ENCODE assay signal across 21 cellular contexts in the genomic region with DNA sequence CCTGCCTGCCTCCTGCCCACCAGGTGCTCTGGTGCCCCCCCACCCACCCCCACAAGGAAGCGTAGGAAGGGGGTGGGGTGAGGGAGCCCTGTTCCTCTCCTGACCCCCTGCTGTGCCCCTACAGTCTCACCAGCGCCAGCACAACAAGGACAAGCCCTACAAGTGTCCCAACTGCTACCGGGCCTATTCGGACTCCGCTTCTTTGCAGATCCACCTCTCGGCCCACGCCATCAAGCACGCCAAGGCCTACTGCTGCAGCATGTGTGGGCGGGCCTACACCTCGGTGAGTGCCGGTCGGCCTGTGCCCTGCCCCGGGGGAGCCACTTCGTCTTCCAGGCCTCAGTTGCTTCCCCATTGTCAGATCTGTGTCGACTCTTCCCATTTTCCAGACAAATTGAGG. TPM values are rescaled to one million over a fixed set of nuclear protein-coding genes. Genes with fewer than 3 reads are reported as not detected.
DNase-seq lines count a peak whose midpoint lies in the region; ATAC-seq, FAIRE-seq and TF ChIP-seq lines count a peak whose summit lies in the region.
"Had no signal": no experiment of that assay in that cellular context is flagged by ENCODE, and none has a peak within 500 bp of the region (broad histone marks: within the 10 kb centered on the region; RNA-seq: fewer than 3 reads in every experiment).

No MANE protein-coding gene starts in this region.

- TF ChIP-seq CTCF in H9 (conservative IDR thresholded peaks at IDR 0.05) (no peak), RWPE1 (conservative IDR thresholded peaks at IDR 0.05; ENCODE audit: low read depth) (no peak), kidney (IDR thresholded peaks at IDR 0.05; ENCODE audit: borderline replicate concordance, extremely low read depth, insufficient read depth) (no peak), spleen (IDR thresholded peaks at IDR 0.05 in 8 of 11, conservative IDR thresholded peaks at IDR 0.05 in 3 of 11) (no peak)

- H3K27me3 Mint-ChIP-seq in H9 (ENCODE audit: low read depth) = no peaks in the 10 kb centered on the region
- no peaks in the 10 kb centered on the region for H3K27me3 Mint-ChIP-seq in natural killer cell treated with Interleukin-12 subunit alpha and Interleukin-12 subunit beta and Interleukin-15 and Interleukin-18, amount 100 ng/mL, for 72 hours
- H3K27me3 Mint-ChIP-seq: activated CD4-positive, alpha-beta memory T cell treated with anti-CD3 and anti-CD28 coated beads for 36 hours; activated naive CD8-positive, alpha-beta T cell; brain had no signal

- intact Hi-C loops in kidney (cut with DNase I) (loop anchor here (5.0 kb wide), 1 partner anchor 72 kb away; no protein-coding TSS in a partner anchor), spleen (cut with DNase I; ENCODE audit: low total_unique reads) (loop anchor here (5.0 kb wide), 2 partner anchors 72 to 177 kb away; partner anchors contain the start of gene ZSCAN20)

- H3K4ac ChIP-seq in H9 (ENCODE audit: low read depth, low read length) = no peak overlapping the region

- H3K9me3 Mint-ChIP-seq in H9 = no peaks in the 10 kb centered on the region
- no peaks in the 10 kb centered on the region for H3K9me3 Mint-ChIP-seq in natural killer cell treated with Interleukin-12 subunit alpha and Interleukin-12 subunit beta and Interleukin-15 and Interleukin-18, amount 100 ng/mL, for 72 hours
- H3K9me3 Mint-ChIP-seq: activated CD4-positive, alpha-beta memory T cell treated with anti-CD3 and anti-CD28 coated beads for 36 hours; activated T-cell treated with anti-CD3 and anti-CD28 coated beads, Interleukin-2, amount 50 U/mL, for 4 hours; brain had no signal

- ATAC-seq in natural killer cell treated with Interleukin-12 subunit alpha and Interleukin-12 subunit beta and Interleukin-15 and Interleukin-18, amount 100 ng/mL, for 72 hours = no peak

- no peaks in the 10 kb centered on the region for H3K23me2 ChIP-seq in H9 (ENCODE audit: insufficient read length, low read depth, low read length, poor library complexity, severe bottlenecking)

- no peak overlapping the region for H3K4me3 Mint-ChIP-seq in H9
- no peak overlapping the region for H3K4me3 Mint-ChIP-seq in natural killer cell treated with Interleukin-12 subunit alpha and Interleukin-12 subunit beta and Interleukin-15 and Interleukin-18, amount 100 ng/mL, for 72 hours
- H3K4me3 Mint-ChIP-seq: activated CD4-positive, alpha-beta memory T cell treated with anti-CD3 and anti-CD28 coated beads for 36 hours; activated naive CD8-positive, alpha-beta T cell; activated T-cell treated with anti-CD3 and anti-CD28 coated beads, Interleukin-2, amount 50 U/mL, for 4 hours; brain had no signal

- H3K9me3 ChIP-seq in H9 (ENCODE audit: control insufficient read depth, low read depth, low read length) (no peaks in the 10 kb centered on the region), kidney (ENCODE audit: control insufficient read depth in 1 of 2, low read length in 2 of 2) (no peaks in the 10 kb centered on the region), spleen (peaks cover 0 to under 1% (median 0%) of the 10 kb centered on the region in 8 donors)

- no peak overlapping the region for H2AK5ac ChIP-seq in H9 (ENCODE audit: insufficient read length, low read length)

- H3K4me3 ChIP-seq in kidney (ENCODE audit: low read length in 2 of 2) (no peak overlapping the region), spleen (no peak overlapping the region)

- no peak overlapping the region for H4K5ac ChIP-seq in H9 (ENCODE audit: insufficient read length, low read depth, low read length)

- WGBS in H9 (ENCODE audit: extremely low coverage, insufficient read length, low lambda C conversion rate) = no CpG with 5 or more reads among the region's 15 CpGs
- 81 to 89% (median 86%) methylated on average over 10 to 15 of the region's 15 CpGs for WGBS in spleen, 5 donors

- H3K79me1 ChIP-seq in H9 (ENCODE audit: insufficient read depth, low read depth, low read length, poor library complexity, severe bottlenecking) = no peaks in the 10 kb centered on the region

- peaks cover 21 to 38% (median 37%) of the 10 kb centered on the region in 3 experiments for H3K36me3 Mint-ChIP-seq in H9 (ENCODE audit: insufficient read depth in 1 of 3, low read depth in 3 of 3)
- no peaks in the 10 kb centered on the region for H3K36me3 Mint-ChIP-seq in natural killer cell treated with Interleukin-12 subunit alpha and Interleukin-12 subunit beta and Interleukin-15 and Interleukin-18, amount 100 ng/mL, for 72 hours

- no peak for FAIRE-seq in kidney (lab: Jason Lieb, UNC)
- FAIRE-seq in frontal cortex (lab: Jason Lieb, UNC) = no peak
- FAIRE-seq: endothelial cell of umbilical vein had no signal

- H3K27ac Mint-ChIP-seq in H9 = peak overlapping the region in 1 of 3 experiments; percentile 74; a peak in 1 of 7 replicates
- no peak overlapping the region for H3K27ac Mint-ChIP-seq in natural killer cell treated with Interleukin-12 subunit alpha and Interleukin-12 subunit beta and Interleukin-15 and Interleukin-18, amount 100 ng/mL, for 72 hours
- H3K27ac Mint-ChIP-seq: activated CD4-positive, alpha-beta memory T cell treated with anti-CD3 and anti-CD28 coated beads for 36 hours; activated naive CD8-positive, alpha-beta T cell had no signal

- H3K4me1 ChIP-seq in H9 (ENCODE audit: insufficient read depth, low read length) (no peaks in the 10 kb centered on the region), kidney (ENCODE audit: control insufficient read depth in 1 of 2, insufficient read depth in 1 of 2, low read depth in 1 of 2, low read length in 2 of 2) (peaks cover 0 to 6% of the 10 kb centered on the region in 2 donors), spleen (peaks cover 0 to 42% (median 24%) of the 10 kb centered on the region in 6 donors)

- no peak overlapping the region for H3K56ac ChIP-seq in H9 (ENCODE audit: insufficient read length, low read depth, low read length)

- POLR2A ChIA-PET in RWPE1 (lab: Yijun Ruan, JAX; ENCODE audit: low non-redundant PET) = no interaction called here

- no peak overlapping the region for H2BK5ac ChIP-seq in H9 (ENCODE audit: insufficient read length, low read length)

- no peak overlapping the region for H3K4me2 ChIP-seq in H9 (ENCODE audit: insufficient read depth, insufficient read length, low read length)

- H4K91ac ChIP-seq in H9 (ENCODE audit: insufficient read length, low read depth, low read length) = no peak overlapping the region

- H4K20me1 ChIP-seq in H9 (ENCODE audit: control insufficient read depth, insufficient read depth, insufficient read length) = no peaks in the 10 kb centered on the region

- no peak overlapping the region for H3K14ac ChIP-seq in H9 (ENCODE audit: insufficient read depth, low read length)

- no peak overlapping the region for H2BK20ac ChIP-seq in H9 (ENCODE audit: low read depth, low read length, poor library complexity, severe bottlenecking)

- H3K27ac ChIP-seq in H9 (ENCODE audit: insufficient read length, low read depth, low read length) = no peak overlapping the region
- H3K27ac ChIP-seq in RWPE1 = peak overlapping the region; percentile 21; the same call in 1 of the 2 replicates
- H3K27ac ChIP-seq in kidney (ENCODE audit: low read depth in 2 of 2, low read length in 2 of 2) = no peak overlapping the region
- peak overlapping the region in 5 of 8 donors; percentile 5 to 49 (median 40) for H3K27ac ChIP-seq in spleen
- H3K27ac ChIP-seq: VCaP had no signal

- H2AFZ ChIP-seq in H9 (ENCODE audit: low read length) = no peak overlapping the region

- H3K23ac ChIP-seq in H9 (ENCODE audit: insufficient read length, low read depth, low read length) = no peak overlapping the region

- no peak overlapping the region for H2BK15ac ChIP-seq in H9 (ENCODE audit: low read depth, low read length)

- H3K18ac ChIP-seq in H9 (ENCODE audit: insufficient read length, low read depth, low read length) = no peak overlapping the region

- H3K9ac ChIP-seq in H9 (ENCODE audit: extremely low read depth, insufficient read length, low read length) (no peak overlapping the region), kidney (ENCODE audit: low read length in 2 of 2) (no peak overlapping the region)

- H3K79me2 ChIP-seq in H9 (ENCODE audit: insufficient read depth, low read length) = no peaks in the 10 kb centered on the region

- H2BK120ac ChIP-seq in H9 (ENCODE audit: low read depth, low read length, poor library complexity, severe bottlenecking) = no peak overlapping the region

- no peak for TF ChIP-seq POLR2A in spleen (IDR thresholded peaks at IDR 0.05)

- H3K4me1 Mint-ChIP-seq in H9 = peaks cover 7 to 13% of the 10 kb centered on the region in 2 experiments
- peaks cover 11% of the 10 kb centered on the region in 2 donors for H3K4me1 Mint-ChIP-seq in natural killer cell treated with Interleukin-12 subunit alpha and Interleukin-12 subunit beta and Interleukin-15 and Interleukin-18, amount 100 ng/mL, for 72 hours (ENCODE audit: low read depth in 2 of 2)
- H3K4me1 Mint-ChIP-seq: brain had no signal

- DNase-seq in H9 (peak; percentile 44), RWPE1 (ENCODE audit: low spot score) (no peak), kidney (peak; percentile 70), spleen (peak; percentile 80), RKO (ENCODE audit: low spot score) (no peak), frontal cortex (ENCODE audit: low spot score in 2 of 2) (no peak)
- DNase-seq in stimulated activated CD4-positive, alpha-beta T cell treated with anti-CD3 and anti-CD28 coated beads, Interleukin-2, amount 100 ng/mL, for 48 hours = no peak
- no peak for DNase-seq in natural killer cell treated with Interleukin-12 subunit alpha and Interleukin-12 subunit beta and Interleukin-15 and Interleukin-18, amount 100 ng/mL, for 72 hours (ENCODE audit: low spot score)
- DNase-seq: cortex of kidney had no signal

- peaks cover 8 to 33% of the 10 kb centered on the region in 2 donors for H3K36me3 ChIP-seq in kidney (ENCODE audit: control insufficient read depth in 1 of 2, insufficient read depth in 2 of 2, low read length in 2 of 2)
- H3K36me3 ChIP-seq in spleen = peaks cover 0 to 75% (median 27%) of the 10 kb centered on the region in 6 donors

- CTCF ChIA-PET in RWPE1 (lab: Yijun Ruan, JAX) = interaction anchor here (0.6 to 2.0 kb wide), 26 partner anchors 17 to 318 kb away, joined by 3 to 15 read pairs (median 4); partner anchors contain the start of gene ZSCAN20

- no peak overlapping the region for H4K8ac ChIP-seq in H9 (replicated peaks; ENCODE audit: insufficient read length, low read depth, low read length)

- no peak overlapping the region for H3T11ph ChIP-seq in H9 (ENCODE audit: low read length)

- H2BK12ac ChIP-seq in H9 (ENCODE audit: insufficient read length, low read depth, low read length) = no peak overlapping the region

- H3K27me3 ChIP-seq in H9 (ENCODE audit: insufficient read depth, low read length) (no peaks in the 10 kb centered on the region), spleen (replicated peaks in 1 of 7) (no peaks in the 10 kb centered on the region)

RNA-seq across cellular contexts. Expression of gene A3GALT2, which starts 25.9 kb away (rescaled TPM):
- total RNA-seq in H9 (2021) (not detected in 2 replicates), kidney (not detected), spleen (1 to 10 TPM in 1 of 7 donors, under 1 TPM in 1, not detected in 5; 0.47 to 1.6 TPM), frontal cortex (not detected)
- polyA plus RNA-seq in kidney (ENCODE audit: insufficient read depth, low read depth, low replicate concordance) (not detected), spleen (under 1 TPM in 1 of 3 donors, not detected in 2; 0.10 TPM)
- total RNA-seq in natural killer cell treated with Interleukin-12 subunit alpha and Interleukin-12 subunit beta and Interleukin-15 and Interleukin-18, amount 100 ng/mL, for 72 hours = not detected
- total RNA-seq: activated CD4-positive, alpha-beta memory T cell treated with anti-CD3 and anti-CD28 coated beads for 36 hours; endothelial cell of umbilical vein; H4; M059J; mononuclear cell; OCI-LY7; T-helper 1 cell treated with Interleukin-12 subunit alpha and Interleukin-12 subunit beta and Interleukin-4 antibody, amounts not matched to agents 30 ng/mL and 1 ng/mL, for 36 hours; ureter had no signal
- polyA plus RNA-seq: endothelial cell of umbilical vein had no signal

RNA-seq across cellular contexts. Expression of gene ZNF362, which starts 38.7 kb away (rescaled TPM):
- total RNA-seq in H9 (2021) (18.7 and 19.4 TPM in 2 replicates), kidney (36.9 TPM), spleen (10 to 100 TPM; 19.9 to 47.0 (median 26.3) TPM), frontal cortex (13.9 TPM)
- polyA plus RNA-seq in kidney (ENCODE audit: insufficient read depth, low read depth, low replicate concordance) (17.4 TPM), spleen (10 to 100 TPM in 2 of 3 donors, 1 to 10 TPM in 1; 8.7 to 14.8 (median 11.7) TPM)
- total RNA-seq in natural killer cell treated with Interleukin-12 subunit alpha and Interleukin-12 subunit beta and Interleukin-15 and Interleukin-18, amount 100 ng/mL, for 72 hours = 1 to 10 TPM; 6.7 to 7.5 TPM

Comparison
In these comparisons a context has a peak if more than half of its experiments do, and no peak if none do; other contexts are left out.
1. DNase-seq: peak in H9 (single experiment), kidney (single experiment) and spleen (single experiment); none in RWPE1 (single experiment), stimulated activated CD4-positive, alpha-beta T cell treated with anti-CD3 and anti-CD28 coated beads, Interleukin-2, amount 100 ng/mL, for 48 hours (0 of 2), RKO (single experiment), frontal cortex (0 of 2) and natural killer cell treated with Interleukin-12 subunit alpha and Interleukin-12 subunit beta and Interleukin-15 and Interleukin-18, amount 100 ng/mL, for 72 hours (single experiment).
2. H3K27ac ChIP-seq: peak in RWPE1 (single experiment) and spleen (5 of 8); none in H9 (single experiment) and kidney (0 of 2).